In the genomic region with DNA sequence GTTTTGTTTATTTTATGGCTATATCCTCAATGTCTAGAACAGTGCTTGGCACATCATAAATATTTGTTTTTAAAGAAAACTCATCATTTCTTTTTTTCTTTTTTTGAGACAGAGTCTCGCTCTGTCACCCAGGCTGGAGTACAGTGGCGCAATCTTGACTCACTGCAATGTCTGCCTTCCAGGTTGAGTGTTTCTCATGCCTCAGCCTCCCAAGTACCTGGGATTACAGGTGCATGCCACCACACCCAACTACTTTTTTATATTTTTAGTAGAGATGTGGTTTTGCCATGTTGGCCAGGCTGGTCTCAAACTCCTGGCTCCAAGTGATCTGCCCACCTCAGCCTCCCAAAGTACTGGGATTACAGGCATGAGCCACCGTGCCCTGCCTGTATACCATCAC, we compare ENCODE assay signal across 10 cellular contexts. TPM values are rescaled to one million over a fixed set of nuclear protein-coding genes. Genes with fewer than 3 reads are reported as not detected.
"Had no signal": no experiment of that assay in that cellular context is flagged by ENCODE, and none has a peak within 500 bp of the region (broad histone marks: within the 10 kb centered on the region; RNA-seq: fewer than 3 reads in every experiment).

No MANE protein-coding gene starts in this region.

RNA-seq across cellular contexts. Expression of a gene that starts 9.4 kb away (rescaled TPM):
- total RNA-seq: activated CD4-positive, alpha-beta memory T cell treated with anti-CD3 and anti-CD28 coated beads for 36 hours; activated CD4-positive, alpha-beta T cell treated with anti-CD3 and anti-CD28 coated beads, Interleukin-2, amount 10 ng/mL, durations not matched to agents 7 days and 5 days; activated naive CD4-positive, alpha-beta T cell treated with anti-CD3 and anti-CD28 coated beads, Interleukin-2, amount 50 U/mL, for 72 hours; activated T-cell treated with anti-CD3 and anti-CD28 coated beads, Interleukin-2, amount 50 U/mL, for 4 hours; astrocyte; MCF 10A; PC-3; Right ventricle myocardium inferior; T-cell had no signal
- polyA plus RNA-seq: IgD-negative memory B cell had no signal
